In the genomic region with DNA sequence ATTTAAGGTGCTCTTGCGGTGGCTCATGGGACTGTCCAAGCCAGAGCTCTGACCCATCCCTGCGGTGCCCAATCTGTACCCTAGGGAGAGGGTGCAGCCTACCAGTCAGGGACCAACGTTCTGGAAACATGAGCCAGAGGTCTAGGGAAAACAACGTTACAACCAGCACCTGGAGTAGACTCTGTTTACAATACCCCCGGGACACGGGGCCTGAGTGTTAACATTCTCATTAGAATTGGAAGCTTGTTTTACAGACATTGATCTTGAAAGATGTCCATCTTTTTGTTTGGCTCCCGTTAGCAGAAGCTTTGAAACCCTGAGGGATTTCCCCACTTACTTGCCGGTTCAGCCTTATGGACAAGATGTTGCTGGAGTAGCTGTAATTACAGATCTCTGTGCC, we compare ENCODE assay signal across 13 cellular contexts.
"Had no signal": no experiment of that assay in that cellular context is flagged by ENCODE, and none has a peak within 500 bp of the region (broad histone marks: within the 10 kb centered on the region; RNA-seq: fewer than 3 reads in every experiment).

No MANE protein-coding gene starts in this region.

- H3K36me3 Mint-ChIP-seq: activated naive CD4-positive, alpha-beta T cell treated with anti-CD3 and anti-CD28 coated beads, Interleukin-2, amount 50 U/mL, for 72 hours; natural killer cell treated with Interleukin-12 subunit alpha and Interleukin-12 subunit beta and Interleukin-15 and Interleukin-18, amount 100 ng/mL, for 72 hours had no signal

- H3K9me3 Mint-ChIP-seq: activated naive CD4-positive, alpha-beta T cell treated with anti-CD3 and anti-CD28 coated beads, Interleukin-2, amount 50 U/mL, for 72 hours; dendritic cell treated with granulocyte-macrophage colony-stimulating factor and Interleukin-4, amounts not matched to agents 40 ng/mL and 50 ng/mL, for 4 days; natural killer cell treated with Interleukin-12 subunit alpha and Interleukin-12 subunit beta and Interleukin-15 and Interleukin-18, amount 100 ng/mL, for 72 hours; stimulated activated naive B cell treated with anti-CD40 and anti-IgM and Interleukin-4, amounts not matched to agents 10 μg/mL and 1 μg/mL and 100 μg/mL, for 72 hours had no signal

- H3K4me3 Mint-ChIP-seq: dendritic cell treated with granulocyte-macrophage colony-stimulating factor and Interleukin-4, amounts not matched to agents 40 ng/mL and 50 ng/mL, for 4 days; natural killer cell treated with Interleukin-12 subunit alpha and Interleukin-12 subunit beta and Interleukin-15 and Interleukin-18, amount 100 ng/mL, for 72 hours; stimulated activated naive B cell treated with anti-CD40 and anti-IgM and Interleukin-4, amounts not matched to agents 10 μg/mL and 1 μg/mL and 100 μg/mL, for 72 hours had no signal

- H3K27ac Mint-ChIP-seq: activated naive CD4-positive, alpha-beta T cell treated with anti-CD3 and anti-CD28 coated beads, Interleukin-2, amount 50 U/mL, for 72 hours; dendritic cell treated with granulocyte-macrophage colony-stimulating factor and Interleukin-4, amounts not matched to agents 40 ng/mL and 50 ng/mL, for 4 days; stimulated activated naive B cell treated with anti-CD40 and anti-IgM and Interleukin-4, amounts not matched to agents 10 μg/mL and 1 μg/mL and 100 μg/mL, for 72 hours had no signal

- H3K4me1 Mint-ChIP-seq: stimulated activated naive B cell treated with anti-CD40 and anti-IgM and Interleukin-4, amounts not matched to agents 10 μg/mL and 1 μg/mL and 100 μg/mL, for 72 hours had no signal

- DNase-seq: activated CD4-positive, alpha-beta T cell treated with anti-CD3 and anti-CD28 coated beads, Interleukin-2, amount 50 U/mL, for 4 hours; activated gamma-delta T cell; cerebellar nuclear complex; effector CD8-positive, alpha-beta T cell; hypothalamus; islet precursor cell; retina; stimulated activated naive B cell treated with anti-CD40 and anti-IgM and Interleukin-4, amounts not matched to agents 10 μg/mL and 1 μg/mL and 100 μg/mL, for 72 hours; T-helper 2 cell; upper lobe of right lung had no signal

- H3K27me3 Mint-ChIP-seq: dendritic cell treated with granulocyte-macrophage colony-stimulating factor and Interleukin-4, amounts not matched to agents 40 ng/mL and 50 ng/mL, for 4 days; natural killer cell treated with Interleukin-12 subunit alpha and Interleukin-12 subunit beta and Interleukin-15 and Interleukin-18, amount 100 ng/mL, for 72 hours; stimulated activated naive B cell treated with anti-CD40 and anti-IgM and Interleukin-4, amounts not matched to agents 10 μg/mL and 1 μg/mL and 100 μg/mL, for 72 hours had no signal
